1 cellular context compared by ENCODE assay signal in the genomic region with DNA sequence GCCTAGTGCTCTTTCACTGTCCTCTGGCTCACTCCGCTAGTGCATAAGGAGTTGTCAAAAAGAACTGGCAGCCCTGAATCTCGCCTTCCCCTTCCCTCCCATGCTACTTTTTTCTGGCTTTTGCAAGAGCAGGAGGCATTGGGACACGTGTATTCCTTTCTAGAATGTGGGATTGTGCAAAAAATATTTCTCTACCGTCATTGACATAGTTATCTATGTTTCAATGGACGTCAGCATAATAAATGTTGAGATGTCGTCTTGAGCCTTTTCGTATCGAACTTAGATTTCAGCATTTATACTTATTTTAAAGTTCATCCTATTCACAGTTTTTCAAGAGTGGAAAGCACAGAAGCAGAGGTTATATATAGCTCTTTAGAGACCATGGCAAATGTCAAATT.
TF ChIP-seq lines count a peak whose summit lies in the region.

No MANE protein-coding gene starts in this region.

TF ChIP-seq in GM23338, 12 proteins besides CTCF, POLR2A, EP300 and RAD21 (continued from another document):
- TF ChIP-seq, protein P1, sequence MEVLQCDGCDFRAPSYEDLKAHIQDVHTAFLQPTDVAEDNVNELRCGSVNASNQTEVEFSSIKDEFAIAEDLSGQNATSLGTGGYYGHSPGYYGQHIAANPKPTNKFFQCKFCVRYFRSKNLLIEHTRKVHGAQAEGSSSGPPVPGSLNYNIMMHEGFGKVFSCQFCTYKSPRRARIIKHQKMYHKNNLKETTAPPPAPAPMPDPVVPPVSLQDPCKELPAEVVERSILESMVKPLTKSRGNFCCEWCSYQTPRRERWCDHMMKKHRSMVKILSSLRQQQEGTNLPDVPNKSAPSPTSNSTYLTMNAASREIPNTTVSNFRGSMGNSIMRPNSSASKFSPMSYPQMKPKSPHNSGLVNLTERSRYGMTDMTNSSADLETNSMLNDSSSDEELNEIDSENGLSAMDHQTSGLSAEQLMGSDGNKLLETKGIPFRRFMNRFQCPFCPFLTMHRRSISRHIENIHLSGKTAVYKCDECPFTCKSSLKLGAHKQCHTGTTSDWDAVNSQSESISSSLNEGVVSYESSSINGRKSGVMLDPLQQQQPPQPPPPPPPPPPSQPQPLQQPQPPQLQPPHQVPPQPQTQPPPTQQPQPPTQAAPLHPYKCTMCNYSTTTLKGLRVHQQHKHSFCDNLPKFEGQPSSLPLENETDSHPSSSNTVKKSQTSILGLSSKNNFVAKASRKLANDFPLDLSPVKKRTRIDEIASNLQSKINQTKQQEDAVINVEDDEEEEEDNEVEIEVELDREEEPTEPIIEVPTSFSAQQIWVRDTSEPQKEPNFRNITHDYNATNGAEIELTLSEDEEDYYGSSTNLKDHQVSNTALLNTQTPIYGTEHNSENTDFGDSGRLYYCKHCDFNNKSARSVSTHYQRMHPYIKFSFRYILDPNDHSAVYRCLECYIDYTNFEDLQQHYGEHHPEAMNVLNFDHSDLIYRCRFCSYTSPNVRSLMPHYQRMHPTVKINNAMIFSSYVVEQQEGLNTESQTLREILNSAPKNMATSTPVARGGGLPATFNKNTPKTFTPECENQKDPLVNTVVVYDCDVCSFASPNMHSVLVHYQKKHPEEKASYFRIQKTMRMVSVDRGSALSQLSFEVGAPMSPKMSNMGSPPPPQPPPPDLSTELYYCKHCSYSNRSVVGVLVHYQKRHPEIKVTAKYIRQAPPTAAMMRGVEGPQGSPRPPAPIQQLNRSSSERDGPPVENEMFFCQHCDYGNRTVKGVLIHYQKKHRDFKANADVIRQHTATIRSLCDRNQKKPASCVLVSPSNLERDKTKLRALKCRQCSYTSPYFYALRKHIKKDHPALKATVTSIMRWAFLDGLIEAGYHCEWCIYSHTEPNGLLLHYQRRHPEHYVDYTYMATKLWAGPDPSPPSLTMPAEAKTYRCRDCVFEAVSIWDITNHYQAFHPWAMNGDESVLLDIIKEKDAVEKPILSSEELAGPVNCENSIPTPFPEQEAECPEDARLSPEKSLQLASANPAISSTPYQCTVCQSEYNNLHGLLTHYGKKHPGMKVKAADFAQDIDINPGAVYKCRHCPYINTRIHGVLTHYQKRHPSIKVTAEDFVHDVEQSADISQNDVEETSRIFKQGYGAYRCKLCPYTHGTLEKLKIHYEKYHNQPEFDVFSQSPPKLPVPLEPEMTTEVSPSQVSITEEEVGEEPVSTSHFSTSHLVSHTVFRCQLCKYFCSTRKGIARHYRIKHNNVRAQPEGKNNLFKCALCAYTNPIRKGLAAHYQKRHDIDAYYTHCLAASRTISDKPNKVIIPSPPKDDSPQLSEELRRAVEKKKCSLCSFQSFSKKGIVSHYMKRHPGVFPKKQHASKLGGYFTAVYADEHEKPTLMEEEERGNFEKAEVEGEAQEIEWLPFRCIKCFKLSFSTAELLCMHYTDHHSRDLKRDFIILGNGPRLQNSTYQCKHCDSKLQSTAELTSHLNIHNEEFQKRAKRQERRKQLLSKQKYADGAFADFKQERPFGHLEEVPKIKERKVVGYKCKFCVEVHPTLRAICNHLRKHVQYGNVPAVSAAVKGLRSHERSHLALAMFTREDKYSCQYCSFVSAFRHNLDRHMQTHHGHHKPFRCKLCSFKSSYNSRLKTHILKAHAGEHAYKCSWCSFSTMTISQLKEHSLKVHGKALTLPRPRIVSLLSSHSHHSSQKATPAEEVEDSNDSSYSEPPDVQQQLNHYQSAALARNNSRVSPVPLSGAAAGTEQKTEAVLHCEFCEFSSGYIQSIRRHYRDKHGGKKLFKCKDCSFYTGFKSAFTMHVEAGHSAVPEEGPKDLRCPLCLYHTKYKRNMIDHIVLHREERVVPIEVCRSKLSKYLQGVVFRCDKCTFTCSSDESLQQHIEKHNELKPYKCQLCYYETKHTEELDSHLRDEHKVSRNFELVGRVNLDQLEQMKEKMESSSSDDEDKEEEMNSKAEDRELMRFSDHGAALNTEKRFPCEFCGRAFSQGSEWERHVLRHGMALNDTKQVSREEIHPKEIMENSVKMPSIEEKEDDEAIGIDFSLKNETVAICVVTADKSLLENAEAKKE (CRISPR knock-in tag; IDR thresholded peaks at IDR 0.05), result no peak
- TF ChIP-seq JUNB (IDR thresholded peaks at IDR 0.05; ENCODE audit: unreplicated experiment) (no peak), POLR2AphosphoS5 (IDR thresholded peaks at IDR 0.05; ENCODE audit: low read depth) (no peak), CREB1 (CRISPR knock-in tag; IDR thresholded peaks at IDR 0.05; ENCODE audit: low read depth) (no peak), ZNF114 (CRISPR knock-in tag; IDR thresholded peaks at IDR 0.05) (no peak), STAT1 (IDR thresholded peaks at IDR 0.05; ENCODE audit: unreplicated experiment) (no peak), EZH2phosphoT487 (IDR thresholded peaks at IDR 0.05; ENCODE audit: unreplicated experiment) (no peak)
- TF ChIP-seq, protein P2, sequence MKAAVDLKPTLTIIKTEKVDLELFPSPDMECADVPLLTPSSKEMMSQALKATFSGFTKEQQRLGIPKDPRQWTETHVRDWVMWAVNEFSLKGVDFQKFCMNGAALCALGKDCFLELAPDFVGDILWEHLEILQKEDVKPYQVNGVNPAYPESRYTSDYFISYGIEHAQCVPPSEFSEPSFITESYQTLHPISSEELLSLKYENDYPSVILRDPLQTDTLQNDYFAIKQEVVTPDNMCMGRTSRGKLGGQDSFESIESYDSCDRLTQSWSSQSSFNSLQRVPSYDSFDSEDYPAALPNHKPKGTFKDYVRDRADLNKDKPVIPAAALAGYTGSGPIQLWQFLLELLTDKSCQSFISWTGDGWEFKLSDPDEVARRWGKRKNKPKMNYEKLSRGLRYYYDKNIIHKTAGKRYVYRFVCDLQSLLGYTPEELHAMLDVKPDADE (IDR thresholded peaks at IDR 0.05), result no peak
- TF ChIP-seq, protein P3, sequence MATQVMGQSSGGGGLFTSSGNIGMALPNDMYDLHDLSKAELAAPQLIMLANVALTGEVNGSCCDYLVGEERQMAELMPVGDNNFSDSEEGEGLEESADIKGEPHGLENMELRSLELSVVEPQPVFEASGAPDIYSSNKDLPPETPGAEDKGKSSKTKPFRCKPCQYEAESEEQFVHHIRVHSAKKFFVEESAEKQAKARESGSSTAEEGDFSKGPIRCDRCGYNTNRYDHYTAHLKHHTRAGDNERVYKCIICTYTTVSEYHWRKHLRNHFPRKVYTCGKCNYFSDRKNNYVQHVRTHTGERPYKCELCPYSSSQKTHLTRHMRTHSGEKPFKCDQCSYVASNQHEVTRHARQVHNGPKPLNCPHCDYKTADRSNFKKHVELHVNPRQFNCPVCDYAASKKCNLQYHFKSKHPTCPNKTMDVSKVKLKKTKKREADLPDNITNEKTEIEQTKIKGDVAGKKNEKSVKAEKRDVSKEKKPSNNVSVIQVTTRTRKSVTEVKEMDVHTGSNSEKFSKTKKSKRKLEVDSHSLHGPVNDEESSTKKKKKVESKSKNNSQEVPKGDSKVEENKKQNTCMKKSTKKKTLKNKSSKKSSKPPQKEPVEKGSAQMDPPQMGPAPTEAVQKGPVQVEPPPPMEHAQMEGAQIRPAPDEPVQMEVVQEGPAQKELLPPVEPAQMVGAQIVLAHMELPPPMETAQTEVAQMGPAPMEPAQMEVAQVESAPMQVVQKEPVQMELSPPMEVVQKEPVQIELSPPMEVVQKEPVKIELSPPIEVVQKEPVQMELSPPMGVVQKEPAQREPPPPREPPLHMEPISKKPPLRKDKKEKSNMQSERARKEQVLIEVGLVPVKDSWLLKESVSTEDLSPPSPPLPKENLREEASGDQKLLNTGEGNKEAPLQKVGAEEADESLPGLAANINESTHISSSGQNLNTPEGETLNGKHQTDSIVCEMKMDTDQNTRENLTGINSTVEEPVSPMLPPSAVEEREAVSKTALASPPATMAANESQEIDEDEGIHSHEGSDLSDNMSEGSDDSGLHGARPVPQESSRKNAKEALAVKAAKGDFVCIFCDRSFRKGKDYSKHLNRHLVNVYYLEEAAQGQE (IDR thresholded peaks at IDR 0.05; ENCODE audit: unreplicated experiment), result no peak
TF ChIP-seq in GM23338: peak in this region for 0.
